Comparison of ENCODE assay signal across 1 cellular context in the genomic region with DNA sequence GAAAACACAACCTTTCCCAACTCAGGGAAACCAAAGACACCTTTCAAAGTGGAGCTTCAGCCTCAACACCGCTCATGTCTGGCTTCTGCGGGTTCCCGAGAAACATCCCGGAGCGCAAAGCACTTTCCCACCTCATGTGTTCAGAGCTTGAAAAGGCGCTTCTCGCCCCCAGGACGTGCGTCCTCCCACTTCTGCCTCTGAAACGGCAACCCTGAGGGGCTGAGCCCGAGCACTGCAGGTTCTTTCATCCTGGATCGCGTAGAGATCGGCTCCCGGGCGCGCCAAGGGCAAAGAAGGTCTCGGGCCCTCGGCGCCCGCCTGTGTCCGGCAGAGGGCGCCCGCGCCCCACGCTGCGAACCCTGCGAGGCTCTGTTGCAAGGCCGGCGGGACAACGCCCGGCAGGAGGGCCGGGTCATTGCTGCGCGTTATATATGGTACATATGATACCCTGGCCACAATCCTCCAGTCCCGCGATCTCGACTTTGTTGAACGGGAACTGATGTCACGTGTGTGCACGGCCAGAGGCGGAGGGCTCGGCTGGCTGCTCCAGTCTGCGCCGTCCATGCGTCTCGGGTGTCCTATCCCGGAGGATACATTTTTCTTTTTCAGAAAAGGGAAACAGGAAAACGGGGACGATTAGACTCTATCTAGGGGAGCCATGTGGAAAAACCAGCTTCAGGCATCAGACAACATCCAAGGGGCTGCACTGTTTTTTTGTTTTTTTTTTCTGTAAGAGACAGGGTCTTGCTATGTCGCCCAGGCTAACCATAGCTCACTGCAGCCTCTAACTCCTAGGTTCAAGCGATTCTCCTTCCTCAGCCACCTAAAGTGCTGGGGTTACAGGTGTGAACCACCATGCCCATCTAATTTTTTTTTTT.
TF ChIP-seq lines count a peak whose summit lies in the region.

No MANE protein-coding gene starts in this region.

TF ChIP-seq in HepG2, 621 proteins besides CTCF, POLR2A, EP300 and RAD21 (continued from another document and continues in another):
- TF ChIP-seq, protein P1, sequence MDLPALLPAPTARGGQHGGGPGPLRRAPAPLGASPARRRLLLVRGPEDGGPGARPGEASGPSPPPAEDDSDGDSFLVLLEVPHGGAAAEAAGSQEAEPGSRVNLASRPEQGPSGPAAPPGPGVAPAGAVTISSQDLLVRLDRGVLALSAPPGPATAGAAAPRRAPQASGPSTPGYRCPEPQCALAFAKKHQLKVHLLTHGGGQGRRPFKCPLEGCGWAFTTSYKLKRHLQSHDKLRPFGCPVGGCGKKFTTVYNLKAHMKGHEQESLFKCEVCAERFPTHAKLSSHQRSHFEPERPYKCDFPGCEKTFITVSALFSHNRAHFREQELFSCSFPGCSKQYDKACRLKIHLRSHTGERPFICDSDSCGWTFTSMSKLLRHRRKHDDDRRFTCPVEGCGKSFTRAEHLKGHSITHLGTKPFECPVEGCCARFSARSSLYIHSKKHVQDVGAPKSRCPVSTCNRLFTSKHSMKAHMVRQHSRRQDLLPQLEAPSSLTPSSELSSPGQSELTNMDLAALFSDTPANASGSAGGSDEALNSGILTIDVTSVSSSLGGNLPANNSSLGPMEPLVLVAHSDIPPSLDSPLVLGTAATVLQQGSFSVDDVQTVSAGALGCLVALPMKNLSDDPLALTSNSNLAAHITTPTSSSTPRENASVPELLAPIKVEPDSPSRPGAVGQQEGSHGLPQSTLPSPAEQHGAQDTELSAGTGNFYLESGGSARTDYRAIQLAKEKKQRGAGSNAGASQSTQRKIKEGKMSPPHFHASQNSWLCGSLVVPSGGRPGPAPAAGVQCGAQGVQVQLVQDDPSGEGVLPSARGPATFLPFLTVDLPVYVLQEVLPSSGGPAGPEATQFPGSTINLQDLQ (CRISPR knock-in tag; IDR thresholded peaks at IDR 0.05) = peak; percentile 73; the same call in 1 of the 2 replicates
- TF ChIP-seq ARHGAP35 (CRISPR knock-in tag; IDR thresholded peaks at IDR 0.05; ENCODE audit: borderline replicate concordance) (peak; percentile 97), KDM2A (CRISPR knock-in tag; IDR thresholded peaks at IDR 0.05; ENCODE audit: borderline replicate concordance, low read depth) (peak; percentile 99), MLLT10 (CRISPR knock-in tag; IDR thresholded peaks at IDR 0.05) (no peak), SRF (IDR thresholded peaks at IDR 0.05; ENCODE audit: low read depth, low read length) (no peak), SMAD1 (CRISPR knock-in tag; IDR thresholded peaks at IDR 0.05; ENCODE audit: borderline replicate concordance, low read depth) (0 out of 2 replicates have a peak, but pooled peaks have one; percentile 39), ZNF501 (CRISPR knock-in tag; IDR thresholded peaks at IDR 0.05) (peak; percentile 98), ZNF230 (CRISPR knock-in tag; IDR thresholded peaks at IDR 0.05) (peak; percentile 95), ZNF558 (CRISPR knock-in tag; IDR thresholded peaks at IDR 0.05; ENCODE audit: borderline replicate concordance) (no peak), ZNF382 (CRISPR knock-in tag; IDR thresholded peaks at IDR 0.05; ENCODE audit: borderline replicate concordance) (no peak), ZBTB38 (CRISPR knock-in tag; IDR thresholded peaks at IDR 0.05) (peak; percentile 93), ONECUT2 (CRISPR knock-in tag; IDR thresholded peaks at IDR 0.05) (no peak; the same call in 1 of the 2 replicates)
- TF ChIP-seq, protein P2, sequence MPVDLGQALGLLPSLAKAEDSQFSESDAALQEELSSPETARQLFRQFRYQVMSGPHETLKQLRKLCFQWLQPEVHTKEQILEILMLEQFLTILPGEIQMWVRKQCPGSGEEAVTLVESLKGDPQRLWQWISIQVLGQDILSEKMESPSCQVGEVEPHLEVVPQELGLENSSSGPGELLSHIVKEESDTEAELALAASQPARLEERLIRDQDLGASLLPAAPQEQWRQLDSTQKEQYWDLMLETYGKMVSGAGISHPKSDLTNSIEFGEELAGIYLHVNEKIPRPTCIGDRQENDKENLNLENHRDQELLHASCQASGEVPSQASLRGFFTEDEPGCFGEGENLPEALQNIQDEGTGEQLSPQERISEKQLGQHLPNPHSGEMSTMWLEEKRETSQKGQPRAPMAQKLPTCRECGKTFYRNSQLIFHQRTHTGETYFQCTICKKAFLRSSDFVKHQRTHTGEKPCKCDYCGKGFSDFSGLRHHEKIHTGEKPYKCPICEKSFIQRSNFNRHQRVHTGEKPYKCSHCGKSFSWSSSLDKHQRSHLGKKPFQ (CRISPR knock-in tag; IDR thresholded peaks at IDR 0.05; ENCODE audit: insufficient replicate concordance) = no peak
- TF ChIP-seq, protein P3, sequence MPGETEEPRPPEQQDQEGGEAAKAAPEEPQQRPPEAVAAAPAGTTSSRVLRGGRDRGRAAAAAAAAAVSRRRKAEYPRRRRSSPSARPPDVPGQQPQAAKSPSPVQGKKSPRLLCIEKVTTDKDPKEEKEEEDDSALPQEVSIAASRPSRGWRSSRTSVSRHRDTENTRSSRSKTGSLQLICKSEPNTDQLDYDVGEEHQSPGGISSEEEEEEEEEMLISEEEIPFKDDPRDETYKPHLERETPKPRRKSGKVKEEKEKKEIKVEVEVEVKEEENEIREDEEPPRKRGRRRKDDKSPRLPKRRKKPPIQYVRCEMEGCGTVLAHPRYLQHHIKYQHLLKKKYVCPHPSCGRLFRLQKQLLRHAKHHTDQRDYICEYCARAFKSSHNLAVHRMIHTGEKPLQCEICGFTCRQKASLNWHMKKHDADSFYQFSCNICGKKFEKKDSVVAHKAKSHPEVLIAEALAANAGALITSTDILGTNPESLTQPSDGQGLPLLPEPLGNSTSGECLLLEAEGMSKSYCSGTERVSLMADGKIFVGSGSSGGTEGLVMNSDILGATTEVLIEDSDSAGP (CRISPR knock-in tag; IDR thresholded peaks at IDR 0.05; ENCODE audit: borderline replicate concordance) = peak; percentile 94; the same call in 1 of the 2 replicates
- TF ChIP-seq, protein P4, sequence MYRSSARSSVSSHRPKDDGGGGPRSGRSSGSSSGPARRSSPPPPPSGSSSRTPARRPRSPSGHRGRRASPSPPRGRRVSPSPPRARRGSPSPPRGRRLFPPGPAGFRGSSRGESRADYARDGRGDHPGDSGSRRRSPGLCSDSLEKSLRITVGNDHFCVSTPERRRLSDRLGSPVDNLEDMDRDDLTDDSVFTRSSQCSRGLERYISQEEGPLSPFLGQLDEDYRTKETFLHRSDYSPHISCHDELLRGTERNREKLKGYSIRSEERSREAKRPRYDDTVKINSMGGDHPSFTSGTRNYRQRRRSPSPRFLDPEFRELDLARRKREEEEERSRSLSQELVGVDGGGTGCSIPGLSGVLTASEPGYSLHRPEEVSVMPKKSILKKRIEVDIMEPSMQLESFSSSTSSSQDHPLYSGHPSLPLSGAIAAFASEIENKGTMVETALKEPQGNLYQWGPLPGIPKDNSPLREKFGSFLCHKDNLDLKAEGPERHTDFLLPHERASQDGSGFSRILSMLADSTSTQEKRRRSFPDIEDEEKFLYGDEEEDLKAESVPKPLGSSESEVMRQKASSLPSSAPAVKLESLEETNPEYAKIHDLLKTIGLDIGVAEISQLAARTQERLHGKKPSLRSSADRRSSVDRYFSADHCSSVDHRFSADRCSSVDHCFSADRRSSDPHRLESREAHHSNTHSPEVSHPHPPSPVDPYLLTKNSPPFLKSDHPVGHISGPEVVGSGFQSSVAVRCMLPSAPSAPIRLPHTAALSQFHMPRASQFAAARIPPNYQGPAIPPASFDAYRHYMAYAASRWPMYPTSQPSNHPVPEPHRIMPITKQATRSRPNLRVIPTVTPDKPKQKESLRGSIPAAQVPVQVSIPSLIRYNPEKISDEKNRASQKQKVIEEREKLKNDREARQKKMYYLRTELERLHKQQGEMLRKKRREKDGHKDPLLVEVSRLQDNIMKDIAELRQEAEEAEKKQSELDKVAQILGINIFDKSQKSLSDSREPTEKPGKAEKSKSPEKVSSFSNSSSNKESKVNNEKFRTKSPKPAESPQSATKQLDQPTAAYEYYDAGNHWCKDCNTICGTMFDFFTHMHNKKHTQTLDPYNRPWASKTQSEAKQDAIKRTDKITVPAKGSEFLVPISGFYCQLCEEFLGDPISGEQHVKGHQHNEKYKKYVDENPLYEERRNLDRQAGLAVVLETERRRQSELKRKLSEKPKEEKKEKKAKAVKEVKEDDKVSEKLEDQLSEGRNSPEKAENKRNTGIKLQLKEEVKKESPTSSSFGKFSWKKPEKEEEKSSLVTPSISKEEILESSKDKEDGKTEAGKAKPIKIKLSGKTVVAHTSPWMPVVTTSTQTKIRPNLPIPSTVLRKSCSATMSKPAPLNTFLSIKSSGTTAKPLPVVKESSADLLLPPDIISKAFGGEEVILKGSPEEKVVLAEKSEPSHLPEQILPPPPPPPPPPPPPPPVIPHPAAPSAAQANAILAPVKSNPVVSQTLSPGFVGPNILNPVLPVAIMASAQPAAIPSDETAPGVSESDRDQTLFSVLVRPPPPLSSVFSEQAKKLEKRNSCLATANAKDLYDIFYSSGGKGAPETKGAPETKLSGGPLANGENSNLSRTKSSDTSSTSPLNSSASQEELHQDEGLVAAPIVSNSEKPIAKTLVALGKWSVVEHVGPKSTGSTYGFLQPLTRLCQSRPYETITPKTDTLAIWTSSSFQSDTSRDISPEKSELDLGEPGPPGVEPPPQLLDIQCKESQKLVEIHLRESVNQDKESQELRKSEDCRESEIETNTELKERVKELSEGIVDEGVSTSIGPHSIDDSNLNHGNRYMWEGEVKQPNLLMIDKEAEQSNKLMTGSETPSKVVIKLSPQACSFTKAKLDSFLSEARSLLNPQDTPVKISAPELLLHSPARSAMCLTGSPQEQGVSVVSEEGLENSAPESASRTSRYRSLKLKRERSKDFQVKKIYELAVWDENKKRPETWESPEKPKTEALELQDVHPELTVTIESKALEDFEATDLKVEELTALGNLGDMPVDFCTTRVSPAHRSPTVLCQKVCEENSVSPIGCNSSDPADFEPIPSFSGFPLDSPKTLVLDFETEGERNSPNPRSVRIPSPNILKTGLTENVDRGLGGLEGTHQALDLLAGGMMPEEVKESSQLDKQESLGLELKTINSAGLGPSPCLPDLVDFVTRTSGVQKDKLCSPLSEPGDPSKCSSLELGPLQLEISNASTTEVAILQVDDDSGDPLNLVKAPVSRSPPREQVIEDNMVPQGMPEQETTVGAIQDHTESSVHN (CRISPR knock-in tag; IDR thresholded peaks at IDR 0.05) = peak; percentile 81; the same call in 1 of the 2 replicates
- TF ChIP-seq, protein P5, sequence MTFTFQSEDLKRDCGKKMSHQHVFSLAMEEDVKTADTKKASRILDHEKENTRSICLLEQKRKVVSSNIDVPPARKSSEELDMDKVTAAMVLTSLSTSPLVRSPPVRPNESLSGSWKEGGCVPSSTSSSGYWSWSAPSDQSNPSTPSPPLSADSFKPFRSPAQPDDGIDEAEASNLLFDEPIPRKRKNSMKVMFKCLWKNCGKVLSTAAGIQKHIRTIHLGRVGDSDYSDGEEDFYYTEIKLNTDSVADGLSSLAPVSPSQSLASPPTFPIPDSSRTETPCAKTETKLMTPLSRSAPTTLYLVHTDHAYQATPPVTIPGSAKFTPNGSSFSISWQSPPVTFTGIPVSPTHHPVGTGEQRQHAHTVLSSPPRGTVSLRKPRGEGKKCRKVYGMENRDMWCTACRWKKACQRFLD (CRISPR knock-in tag; IDR thresholded peaks at IDR 0.05; ENCODE audit: borderline replicate concordance) = peak; percentile 86
- TF ChIP-seq, protein P6, sequence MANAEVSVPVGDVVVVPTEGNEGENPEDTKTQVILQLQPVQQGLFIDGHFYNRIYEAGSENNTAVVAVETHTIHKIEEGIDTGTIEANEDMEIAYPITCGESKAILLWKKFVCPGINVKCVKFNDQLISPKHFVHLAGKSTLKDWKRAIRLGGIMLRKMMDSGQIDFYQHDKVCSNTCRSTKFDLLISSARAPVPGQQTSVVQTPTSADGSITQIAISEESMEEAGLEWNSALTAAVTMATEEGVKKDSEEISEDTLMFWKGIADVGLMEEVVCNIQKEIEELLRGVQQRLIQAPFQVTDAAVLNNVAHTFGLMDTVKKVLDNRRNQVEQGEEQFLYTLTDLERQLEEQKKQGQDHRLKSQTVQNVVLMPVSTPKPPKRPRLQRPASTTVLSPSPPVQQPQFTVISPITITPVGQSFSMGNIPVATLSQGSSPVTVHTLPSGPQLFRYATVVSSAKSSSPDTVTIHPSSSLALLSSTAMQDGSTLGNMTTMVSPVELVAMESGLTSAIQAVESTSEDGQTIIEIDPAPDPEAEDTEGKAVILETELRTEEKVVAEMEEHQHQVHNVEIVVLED (CRISPR knock-in tag; IDR thresholded peaks at IDR 0.05; ENCODE audit: borderline replicate concordance) = peak; percentile 70; the same call in 1 of the 2 replicates
- TF ChIP-seq, protein P7, sequence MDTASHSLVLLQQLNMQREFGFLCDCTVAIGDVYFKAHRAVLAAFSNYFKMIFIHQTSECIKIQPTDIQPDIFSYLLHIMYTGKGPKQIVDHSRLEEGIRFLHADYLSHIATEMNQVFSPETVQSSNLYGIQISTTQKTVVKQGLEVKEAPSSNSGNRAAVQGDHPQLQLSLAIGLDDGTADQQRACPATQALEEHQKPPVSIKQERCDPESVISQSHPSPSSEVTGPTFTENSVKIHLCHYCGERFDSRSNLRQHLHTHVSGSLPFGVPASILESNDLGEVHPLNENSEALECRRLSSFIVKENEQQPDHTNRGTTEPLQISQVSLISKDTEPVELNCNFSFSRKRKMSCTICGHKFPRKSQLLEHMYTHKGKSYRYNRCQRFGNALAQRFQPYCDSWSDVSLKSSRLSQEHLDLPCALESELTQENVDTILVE (CRISPR knock-in tag; IDR thresholded peaks at IDR 0.05) = peak; percentile 86; the same call in 1 of the 2 replicates
- TF ChIP-seq, protein P8, sequence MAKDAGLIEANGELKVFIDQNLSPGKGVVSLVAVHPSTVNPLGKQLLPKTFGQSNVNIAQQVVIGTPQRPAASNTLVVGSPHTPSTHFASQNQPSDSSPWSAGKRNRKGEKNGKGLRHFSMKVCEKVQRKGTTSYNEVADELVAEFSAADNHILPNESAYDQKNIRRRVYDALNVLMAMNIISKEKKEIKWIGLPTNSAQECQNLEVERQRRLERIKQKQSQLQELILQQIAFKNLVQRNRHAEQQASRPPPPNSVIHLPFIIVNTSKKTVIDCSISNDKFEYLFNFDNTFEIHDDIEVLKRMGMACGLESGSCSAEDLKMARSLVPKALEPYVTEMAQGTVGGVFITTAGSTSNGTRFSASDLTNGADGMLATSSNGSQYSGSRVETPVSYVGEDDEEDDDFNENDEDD (CRISPR knock-in tag; IDR thresholded peaks at IDR 0.05; ENCODE audit: borderline replicate concordance) = peak; percentile 84; the same call in 1 of the 2 replicates
- TF ChIP-seq, protein P9, sequence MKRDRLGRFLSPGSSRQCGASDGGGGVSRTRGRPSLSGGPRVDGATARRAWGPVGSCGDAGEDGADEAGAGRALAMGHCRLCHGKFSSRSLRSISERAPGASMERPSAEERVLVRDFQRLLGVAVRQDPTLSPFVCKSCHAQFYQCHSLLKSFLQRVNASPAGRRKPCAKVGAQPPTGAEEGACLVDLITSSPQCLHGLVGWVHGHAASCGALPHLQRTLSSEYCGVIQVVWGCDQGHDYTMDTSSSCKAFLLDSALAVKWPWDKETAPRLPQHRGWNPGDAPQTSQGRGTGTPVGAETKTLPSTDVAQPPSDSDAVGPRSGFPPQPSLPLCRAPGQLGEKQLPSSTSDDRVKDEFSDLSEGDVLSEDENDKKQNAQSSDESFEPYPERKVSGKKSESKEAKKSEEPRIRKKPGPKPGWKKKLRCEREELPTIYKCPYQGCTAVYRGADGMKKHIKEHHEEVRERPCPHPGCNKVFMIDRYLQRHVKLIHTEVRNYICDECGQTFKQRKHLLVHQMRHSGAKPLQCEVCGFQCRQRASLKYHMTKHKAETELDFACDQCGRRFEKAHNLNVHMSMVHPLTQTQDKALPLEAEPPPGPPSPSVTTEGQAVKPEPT (CRISPR knock-in tag; IDR thresholded peaks at IDR 0.05; ENCODE audit: low read depth) = peak; percentile 96
